21 cellular contexts compared by ENCODE assay signal in genomic region chr2:118779362-118779761, GRCh38.
"Had no signal": no experiment of that assay in that cellular context is flagged by ENCODE, and none has a peak within 500 bp of the region (broad histone marks: within the 10 kb centered on the region; RNA-seq: fewer than 3 reads in every experiment).

No MANE protein-coding gene starts in this region.

- H3K9me3 ChIP-seq: lower lobe of right lung, ovary, psoas muscle, sigmoid colon, stomach, tibial artery, upper lobe of left lung had no signal

- DNase-seq: dorsolateral prefrontal cortex; effector CD4-positive, alpha-beta T cell; foreskin melanocyte; hypothalamus; immature natural killer cell; left ventricle myocardium superior; lower lobe of right lung; natural killer cell; occipital lobe; ovary; posterior cingulate gyrus; psoas muscle; right cardiac atrium; sigmoid colon; stimulated activated CD4-positive, alpha-beta T cell treated with anti-CD3 and anti-CD28 coated beads, Interleukin-2, amount 100 ng/mL, for 24 hours; stimulated activated CD4-positive, alpha-beta T cell treated with anti-CD3 and anti-CD28 coated beads, Interleukin-4, amount 100 ng/mL, for 24 hours; stimulated activated naive CD4-positive, alpha-beta T cell treated with Interleukin-2 at 50 U/mL for 16 hours; stomach; tibial artery; upper lobe of left lung had no signal

- H3K36me3 ChIP-seq: lower lobe of right lung, ovary, sigmoid colon, stomach, tibial artery, upper lobe of left lung had no signal

- H3K4me3 ChIP-seq: dorsolateral prefrontal cortex, lower lobe of right lung, ovary, psoas muscle, sigmoid colon, stomach, tibial artery, upper lobe of left lung had no signal

- H3K27ac ChIP-seq: dorsolateral prefrontal cortex, epithelial cell of prostate, lower lobe of right lung, ovary, psoas muscle, sigmoid colon, stomach, tibial artery, upper lobe of left lung had no signal
